ENCODE assay signal across 8 cellular contexts in genomic region chr10:45971742-45972105, GRCh38. TPM values are rescaled to one million over a fixed set of nuclear protein-coding genes. Genes with fewer than 3 reads are reported as not detected.
DNase-seq lines count a peak whose midpoint lies in the region; ATAC-seq and TF ChIP-seq lines count a peak whose summit lies in the region.
"Not testable (repeated sequence)": the region's sequence is repeated elsewhere in the genome, so short reads cannot be mapped to it uniquely, and the experiment has no call there.

No MANE protein-coding gene starts in this region.

- H3K9me3 ChIP-seq in GM23248 (ENCODE audit: low read depth); T-helper 17 cell (ENCODE audit: control insufficient read depth, low read length, poor library complexity, severe bottlenecking); mammary epithelial cell (replicated peaks; ENCODE audit: insufficient read depth, low read length); neutrophil; aorta (ENCODE audit: control insufficient read depth, low read length): not testable (repeated sequence)

- H3K27me3 Mint-ChIP-seq in T-helper 17 cell, result not testable (repeated sequence)

- in situ Hi-C loops in GM23248 (cut with MboI); mammary epithelial cell (cut with MboI; ENCODE audit: low sequenced_read_pairs in 2 of 2): not testable (repeated sequence)

- H3K4me3 ChIP-seq in GM23248, result peak overlapping the region; percentile 94
- H3K4me3 ChIP-seq in mammary epithelial cell (replicated peaks in 1 of 3; ENCODE audit: insufficient read depth in 1 of 3, low read depth in 2 of 3, low read length in 3 of 3), result peak overlapping the region; percentile 74 to 91 (median 76)
- peak overlapping the region; percentile 76 for H3K4me3 ChIP-seq in iPS-11a (ENCODE audit: low read depth, low read length)
- H3K4me3 ChIP-seq in neutrophil (ENCODE audit: low read depth in 1 of 2, low read length in 1 of 2), result peak overlapping the region; percentile 77 to 83
- H3K4me3 ChIP-seq in aorta (ENCODE audit: low read length in 2 of 2), result peak overlapping the region; percentile 69 to 70

- H3K27me3 ChIP-seq in GM23248 (replicated peaks; ENCODE audit: insufficient read depth); mammary epithelial cell (ENCODE audit: insufficient read depth, low read length); neutrophil; aorta (ENCODE audit: control insufficient read depth in 1 of 2, insufficient read depth in 2 of 2, low read length in 1 of 2): not testable (repeated sequence)

- H3K9ac ChIP-seq in GM23248 (peak overlapping the region; percentile 94), mammary epithelial cell (ENCODE audit: insufficient read depth, low read length) (peak overlapping the region; percentile 70)

- BruUV-seq in mammary epithelial cell (replicated peaks; lab: Mats Ljungman, UMichigan), result not testable (repeated sequence)

- H3K36me3 ChIP-seq in GM23248 (ENCODE audit: low read depth); mammary epithelial cell (ENCODE audit: insufficient read depth, low read length); neutrophil; aorta (ENCODE audit: control insufficient read depth in 1 of 2, insufficient read depth in 2 of 2, low read length in 1 of 2): not testable (repeated sequence)

- H3K9me2 ChIP-seq in GM23248 (ENCODE audit: insufficient read depth), result not testable (repeated sequence)

- H4K20me1 ChIP-seq in GM23248 (ENCODE audit: insufficient read depth); mammary epithelial cell (ENCODE audit: insufficient read depth, low read length): not testable (repeated sequence)

- not testable (repeated sequence) for TF ChIP-seq CTCF in mammary epithelial cell (conservative IDR thresholded peaks at IDR 0.05 in 1 of 2, IDR thresholded peaks at IDR 0.05 in 1 of 2; ENCODE audit: extremely low read depth in 1 of 2, insufficient read depth in 1 of 2, low read depth in 1 of 2, low read length in 2 of 2); neutrophil (IDR thresholded peaks at IDR 0.05)

- CTCF ChIA-PET in mammary epithelial cell (lab: Charles Lee; ENCODE audit: low non-redundant PET), result not testable (repeated sequence)

- intact Hi-C loops in mammary epithelial cell (cut with micrococcal nuclease), result not testable (repeated sequence)
- intact Hi-C loops in aorta (cut with DNase I), result loop anchor here in 1 of 2 donors (10.0 kb wide), 1 partner anchor 53 kb away; no protein-coding TSS in a partner anchor

- WGBS in GM23248 (ENCODE audit: low coverage in 1 of 2, low lambda C conversion rate in 2 of 2, missing lambda C conversion rate in 2 of 2), 2 experiments, result 1% methylated on average over 7 to 8 of the region's 25 CpGs
- 0% methylated on average over 5 of the region's 25 CpGs for WGBS in mammary epithelial cell (ENCODE audit: low coverage, missing lambda C conversion rate)
- 0% methylated on average over 24 to 25 of the region's 25 CpGs for WGBS in aorta, 2 donors

- dilution Hi-C loops in mammary epithelial cell (cut with HindIII; ENCODE audit: low sequenced_read_pairs), result not testable (repeated sequence)

- H3K36me3 Mint-ChIP-seq in T-helper 17 cell (ENCODE audit: low read depth), result not testable (repeated sequence)

- H3K4me1 ChIP-seq in GM23248 (ENCODE audit: insufficient read depth) (peaks cover 17% of the 10 kb centered on the region), neutrophil (ENCODE audit: control insufficient read depth in 1 of 2, insufficient read depth in 1 of 2, low read depth in 1 of 2, low read length in 1 of 2) (peaks cover 10 to 18% of the 10 kb centered on the region in 2 experiments)
- not testable (repeated sequence) for H3K4me1 ChIP-seq in mammary epithelial cell (ENCODE audit: insufficient read depth, low read length); aorta (ENCODE audit: control insufficient read depth in 1 of 2, insufficient read depth in 2 of 2, low read length in 2 of 2)

- not testable (repeated sequence) for H3F3A ChIP-seq in GM23248 (ENCODE audit: insufficient read depth)

- peaks cover 29% of the 10 kb centered on the region for H3K4me1 Mint-ChIP-seq in T-helper 17 cell

- H3K4me3 Mint-ChIP-seq in T-helper 17 cell, result peak overlapping the region; percentile 99

- H3K79me2 ChIP-seq in GM23248 (ENCODE audit: insufficient read depth), result peaks cover 95% of the 10 kb centered on the region
- H3K79me2 ChIP-seq in mammary epithelial cell (ENCODE audit: insufficient read depth, low read length), result peaks cover 78% of the 10 kb centered on the region

- H2AFZ ChIP-seq in GM23248 (peak overlapping the region; percentile 86), mammary epithelial cell (ENCODE audit: low read depth, low read length) (peak overlapping the region; percentile 88)

- H3K27ac Mint-ChIP-seq in T-helper 17 cell, result peak overlapping the region; percentile 95

- H3K4me2 ChIP-seq in GM23248 (ENCODE audit: unreplicated experiment), result peak overlapping the region; percentile 96
- peak overlapping the region; percentile 71 for H3K4me2 ChIP-seq in mammary epithelial cell (ENCODE audit: insufficient read depth, low read depth, low read length)

- DNase-seq in GM23248 (peak; percentile 49), T-helper 17 cell (peak in 1 of 3 donors; percentile 5), mammary epithelial cell (peak; percentile 4)
- DNase-seq in aorta, result not testable (repeated sequence)

- ATAC-seq in GM18498 (IDR thresholded peaks at IDR 0.05; ENCODE audit: unreplicated experiment) (peak; percentile 51), HG03460 (IDR thresholded peaks at IDR 0.05; ENCODE audit: unreplicated experiment) (peak; percentile 47), T-helper 17 cell (peak; percentile 51), aorta (ENCODE audit: low FRiP score) (peak; percentile 11)

- H3K27ac ChIP-seq in GM23248 (peak overlapping the region; percentile 60), mammary epithelial cell (ENCODE audit: insufficient read depth, low read depth, low read length) (peak overlapping the region; percentile 58), neutrophil (peak overlapping the region; percentile 72)
- not testable (repeated sequence) for H3K27ac ChIP-seq in aorta (ENCODE audit: low read depth in 1 of 2, low read length in 2 of 2)

RNA-seq across cellular contexts. Expression of gene TIMM23, which starts 0.6 kb away (rescaled TPM):
- 75.2 and 104 TPM in 2 replicates for total RNA-seq in GM23248 (2014; rRNA removed; shearing (Covaris generic))
- polyA plus RNA-seq in GM23248 (2016; fragmentation: Nextera tagmentation; extraction: Ambion mirVana), result 145 and 147 TPM in 2 replicates
- 10 to 100 TPM; 23.8 to 33.0 TPM for total RNA-seq in T-helper 17 cell
- total RNA-seq in mammary epithelial cell, result 10 to 100 TPM; 51.8 to 84.4 TPM
- 99.6 TPM for polyA plus RNA-seq in mammary epithelial cell
- 126 TPM for polyA minus RNA-seq in mammary epithelial cell
- total RNA-seq in aorta, result 10 to 100 TPM; 32.2 to 32.8 TPM
- 10 to 100 TPM; 39.4 to 42.7 TPM for polyA plus RNA-seq in aorta

RNA-seq across cellular contexts. Expression of gene NCOA4, which starts 58.7 kb away (rescaled TPM):
- 164 and 170 TPM in 2 replicates for total RNA-seq in GM23248 (2014; rRNA removed; shearing (Covaris generic))
- polyA plus RNA-seq in GM23248 (2016; fragmentation: Nextera tagmentation; extraction: Ambion mirVana), result 112 and 113 TPM in 2 replicates
- 100 to 1,000 TPM in 1 of 2 donors, 10 to 100 TPM in 1; 51.5 to 107 TPM for total RNA-seq in T-helper 17 cell
- 100 to 1,000 TPM in 1 of 2 donors, 10 to 100 TPM in 1; 94.2 to 171 TPM for total RNA-seq in mammary epithelial cell
- polyA plus RNA-seq in mammary epithelial cell, result 87.3 TPM
- 143 TPM for polyA minus RNA-seq in mammary epithelial cell
- total RNA-seq in aorta, result 100 to 1,000 TPM in 1 of 2 donors, 10 to 100 TPM in 1; 92.4 to 120 TPM
- 100 to 1,000 TPM in 1 of 2 donors, 10 to 100 TPM in 1; 54.3 to 108 TPM for polyA plus RNA-seq in aorta
